In the genomic region with DNA sequence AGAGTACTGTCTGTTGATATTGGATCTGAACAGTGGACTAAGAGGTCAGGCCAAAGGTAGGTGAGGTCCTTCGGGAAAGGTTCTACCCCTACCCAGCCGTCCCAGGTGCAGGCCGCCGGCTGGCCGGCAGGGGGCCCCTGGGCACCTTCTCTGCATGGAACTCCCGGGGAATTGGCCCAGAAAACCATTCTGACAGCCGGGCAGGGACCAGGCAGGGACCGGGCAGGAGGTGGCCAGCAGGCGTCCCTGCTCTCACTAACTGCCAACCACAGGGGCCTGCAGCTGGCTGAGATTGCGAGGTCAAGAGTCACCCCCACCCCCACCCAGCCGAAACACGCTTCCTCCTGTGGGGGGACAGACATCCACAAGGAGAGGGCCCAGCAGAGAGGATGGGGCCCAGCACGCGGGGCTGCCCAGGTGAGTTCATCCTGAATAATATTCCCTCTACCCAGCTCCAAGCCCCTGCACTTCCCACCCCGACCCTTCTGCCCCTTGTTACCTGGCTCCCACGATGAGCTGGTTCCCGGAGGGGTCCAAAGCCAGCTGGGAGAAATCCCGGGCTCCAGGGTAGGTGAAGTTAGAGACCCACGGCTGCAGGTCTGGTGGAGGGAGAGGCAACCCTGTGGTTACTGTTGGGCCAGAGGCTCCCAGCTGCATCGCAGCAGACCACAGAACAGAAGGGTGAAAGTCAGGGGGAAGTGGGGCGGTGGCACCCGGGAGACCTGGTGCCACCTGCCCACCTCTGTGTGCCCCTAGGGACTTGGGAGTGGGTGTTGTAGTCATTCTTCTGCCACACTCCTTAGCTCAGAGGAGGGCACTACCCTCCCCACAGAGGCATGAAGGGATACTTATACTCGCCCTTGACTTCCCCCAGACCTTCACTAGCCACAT, we compare ENCODE assay signal across 8 cellular contexts.
A peak's percentile ranks its signal among the peaks of the same experiment; 100 is the strongest.
DNase-seq lines count a peak whose midpoint lies in the region; ATAC-seq, FAIRE-seq and TF ChIP-seq lines count a peak whose summit lies in the region.

No MANE protein-coding gene starts in this region.

- intact Hi-C loops in esophagus squamous epithelium (cut with DNase I) = loop anchor here (10.0 kb wide), 1 partner anchor 82 kb away; the partner anchor contains the start of gene SEMA5B
- intact Hi-C loops in naive thymus-derived CD4-positive, alpha-beta T cell (cut with micrococcal nuclease) = loop anchor here (2.0 to 10.0 kb wide), 4 partner anchors 86 to 316 kb away; no protein-coding TSS in a partner anchor

- H3K27me3 Mint-ChIP-seq in activated CD4-positive, alpha-beta T cell treated with anti-CD3 and anti-CD28 coated beads, Interleukin-2, amount 10 ng/mL, durations not matched to agents 7 days and 5 days = peaks cover 6% of the 10 kb centered on the region
- peaks cover 0 to 13% (median 6%) of the 10 kb centered on the region in 5 donors for H3K27me3 Mint-ChIP-seq in naive thymus-derived CD4-positive, alpha-beta T cell

- peaks cover 0 to 39% (median 0%) of the 10 kb centered on the region in 3 donors for H3K4me1 ChIP-seq in esophagus squamous epithelium
- H3K4me1 ChIP-seq in naive thymus-derived CD4-positive, alpha-beta T cell (ENCODE audit: control insufficient read depth in 2 of 2, insufficient read depth in 2 of 2, low read length in 2 of 2) = peaks cover 0 to 13% of the 10 kb centered on the region in 2 donors

- H3K27ac ChIP-seq in esophagus squamous epithelium = no peak overlapping the region
- H3K27ac ChIP-seq in naive thymus-derived CD4-positive, alpha-beta T cell (ENCODE audit: low read depth, low read length) = no peak overlapping the region

- CTCF ChIA-PET in activated CD4-positive, alpha-beta T cell treated with anti-CD3 and anti-CD28 coated beads, Interleukin-2, amount 10 ng/mL, durations not matched to agents 7 days and 5 days (lab: Charles Lee) = interaction anchor here (0.6 to 1.6 kb wide), 9 partner anchors 11 to 220 kb away, joined by 3 to 4 read pairs (median 3); partner anchors contain the start of gene SEMA5B
- CTCF ChIA-PET in naive thymus-derived CD4-positive, alpha-beta T cell (lab: Charles Lee) = no interaction called here

- H3K4me1 Mint-ChIP-seq in activated CD4-positive, alpha-beta T cell treated with anti-CD3 and anti-CD28 coated beads, Interleukin-2, amount 10 ng/mL, durations not matched to agents 7 days and 5 days = peaks cover 3% of the 10 kb centered on the region
- H3K4me1 Mint-ChIP-seq in naive thymus-derived CD4-positive, alpha-beta T cell = peaks cover 0 to 3% (median 0%) of the 10 kb centered on the region in 7 donors

- no peaks in the 10 kb centered on the region for H3K36me3 Mint-ChIP-seq in activated CD4-positive, alpha-beta T cell treated with anti-CD3 and anti-CD28 coated beads, Interleukin-2, amount 10 ng/mL, durations not matched to agents 7 days and 5 days (ENCODE audit: low read depth)
- H3K36me3 Mint-ChIP-seq in naive thymus-derived CD4-positive, alpha-beta T cell = no peaks in the 10 kb centered on the region

- H3K36me3 ChIP-seq in esophagus squamous epithelium = no peaks in the 10 kb centered on the region
- no peaks in the 10 kb centered on the region for H3K36me3 ChIP-seq in naive thymus-derived CD4-positive, alpha-beta T cell (ENCODE audit: control insufficient read depth in 2 of 3, insufficient read depth in 3 of 3, low read length in 3 of 3)

- TF ChIP-seq CTCF in GM12873 (IDR thresholded peaks at IDR 0.05; ENCODE audit: insufficient read depth, low read depth, low read length, missing control alignments) = peak; percentile 93
- TF ChIP-seq CTCF in esophagus squamous epithelium (IDR thresholded peaks at IDR 0.05) = peak; percentile 46 to 86 (median 80)

- H3K9me3 Mint-ChIP-seq in activated CD4-positive, alpha-beta T cell treated with anti-CD3 and anti-CD28 coated beads, Interleukin-2, amount 10 ng/mL, durations not matched to agents 7 days and 5 days = no peaks in the 10 kb centered on the region
- no peaks in the 10 kb centered on the region for H3K9me3 Mint-ChIP-seq in naive thymus-derived CD4-positive, alpha-beta T cell

- DNase-seq in ACHN (peak; percentile 72), NCI-H1092 treated with DMSO at 0.1 percent for 48 hours (lab: John Stamatoyannopoulos, UW) (peak; percentile 45), esophagus squamous epithelium (lab: John Stamatoyannopoulos, UW) (no peak), urothelium cell line (ENCODE audit: low spot score) (peak; percentile 85)
- DNase-seq in activated CD4-positive, alpha-beta T cell treated with anti-CD3 and anti-CD28 coated beads, Interleukin-2, amount 10 ng/mL, durations not matched to agents 7 days and 5 days = peak; percentile 26
- peak in 1 of 9 donors; percentile 57 for DNase-seq in naive thymus-derived CD4-positive, alpha-beta T cell

- FAIRE-seq in urothelium cell line (lab: Jason Lieb, UNC) = peak; percentile 27

- peak; percentile 21 for ATAC-seq in naive thymus-derived CD4-positive, alpha-beta T cell
- ATAC-seq in GM21526 (IDR thresholded peaks at IDR 0.05; ENCODE audit: low FRiP score, unreplicated experiment) = no peak

- no peaks in the 10 kb centered on the region for H3K9me3 ChIP-seq in esophagus squamous epithelium
- H3K9me3 ChIP-seq in naive thymus-derived CD4-positive, alpha-beta T cell (ENCODE audit: control insufficient read depth in 2 of 3, low read length in 3 of 3) = no peaks in the 10 kb centered on the region

- no peak overlapping the region for H3K27ac Mint-ChIP-seq in activated CD4-positive, alpha-beta T cell treated with anti-CD3 and anti-CD28 coated beads, Interleukin-2, amount 10 ng/mL, durations not matched to agents 7 days and 5 days
- no peak overlapping the region for H3K27ac Mint-ChIP-seq in naive thymus-derived CD4-positive, alpha-beta T cell

- TF ChIP-seq POLR2A in esophagus squamous epithelium (IDR thresholded peaks at IDR 0.05) = no peak

- WGBS in esophagus squamous epithelium, 2 donors = 85 to 100% methylated on average over 1 to 2 of the region's 23 CpGs

- POLR2A ChIA-PET in activated CD4-positive, alpha-beta T cell treated with anti-CD3 and anti-CD28 coated beads, Interleukin-2, amount 10 ng/mL, durations not matched to agents 7 days and 5 days (lab: Charles Lee) = no interaction called here
- POLR2A ChIA-PET in naive thymus-derived CD4-positive, alpha-beta T cell (lab: Charles Lee) = no interaction called here

- peaks cover 0 to 16% (median 0%) of the 10 kb centered on the region in 4 donors for H3K27me3 ChIP-seq in esophagus squamous epithelium
- no peaks in the 10 kb centered on the region for H3K27me3 ChIP-seq in naive thymus-derived CD4-positive, alpha-beta T cell (ENCODE audit: control insufficient read depth in 2 of 2, insufficient read depth in 2 of 2, low read length in 2 of 2)

- in situ Hi-C loops in ACHN (cut with HindIII; ENCODE audit: low pct_ligation_motif_present, low pct_unique_long_range_greater_than_20kb, low sequenced_read_pairs) = no loop called here

- H3K4me3 ChIP-seq in esophagus squamous epithelium = no peak overlapping the region
- H3K4me3 ChIP-seq in naive thymus-derived CD4-positive, alpha-beta T cell (ENCODE audit: low read length) = no peak overlapping the region

- no peak overlapping the region for H3K4me3 Mint-ChIP-seq in activated CD4-positive, alpha-beta T cell treated with anti-CD3 and anti-CD28 coated beads, Interleukin-2, amount 10 ng/mL, durations not matched to agents 7 days and 5 days
- peak overlapping the region in 1 of 10 donors; percentile 39 for H3K4me3 Mint-ChIP-seq in naive thymus-derived CD4-positive, alpha-beta T cell
